Comparison of ENCODE assay signal across 13 cellular contexts in genomic region chr6:56517155-56517745, GRCh38.
DNase-seq lines count a peak whose midpoint lies in the region; ATAC-seq and TF ChIP-seq lines count a peak whose summit lies in the region.
"Had no signal": no experiment of that assay in that cellular context is flagged by ENCODE, and none has a peak within 500 bp of the region (broad histone marks: within the 10 kb centered on the region; RNA-seq: fewer than 3 reads in every experiment).

No MANE protein-coding gene starts in this region.

- TF ChIP-seq RAD21 in liver (IDR thresholded peaks at IDR 0.05): peak in 1 of 2 donors; percentile 4

- H3K4me3 Mint-ChIP-seq in chondrocyte (ENCODE audit: unreplicated experiment): no peak overlapping the region
- H3K4me3 Mint-ChIP-seq: B cell had no signal

- H3K9me3 ChIP-seq in liver (ENCODE audit: control insufficient read depth in 4 of 4, low read length in 3 of 4): no peaks in the 10 kb centered on the region
- H3K9me3 ChIP-seq: thyroid gland had no signal

- TF ChIP-seq CTCF in chondrocyte (IDR thresholded peaks at IDR 0.05) (no peak), liver (IDR thresholded peaks at IDR 0.05; ENCODE audit: low read depth, low read length, missing input control) (no peak)

- no peaks in the 10 kb centered on the region for H3K27me3 ChIP-seq in liver (ENCODE audit: control insufficient read depth in 4 of 4, insufficient read depth in 4 of 4, low read length in 3 of 4)
- H3K27me3 ChIP-seq: thyroid gland had no signal

- 46% methylated on average over 5 of the region's 5 CpGs for WGBS in liver

- peaks cover 16% of the 10 kb centered on the region for H3K36me3 Mint-ChIP-seq in chondrocyte (ENCODE audit: low read depth)

- no peaks in the 10 kb centered on the region for H3K27me3 Mint-ChIP-seq in chondrocyte (ENCODE audit: low read depth)
- H3K27me3 Mint-ChIP-seq: B cell had no signal

- H3K4me3 ChIP-seq in liver (ENCODE audit: low read depth in 1 of 3, low read length in 3 of 3): no peak overlapping the region
- H3K4me3 ChIP-seq: thyroid gland had no signal

- no peak overlapping the region for H3K9ac ChIP-seq in liver (ENCODE audit: low read depth in 1 of 2, low read length in 2 of 2)

- ATAC-seq in GM21447 (IDR thresholded peaks at IDR 0.05; ENCODE audit: unreplicated experiment): no peak

- H3K4me1 Mint-ChIP-seq in chondrocyte (ENCODE audit: low read depth): peaks cover 42% of the 10 kb centered on the region
- H3K4me1 Mint-ChIP-seq: B cell had no signal

- DNase-seq in EH (ENCODE audit: low read depth) (peak; percentile 52), NCI-H1930 (lab: John Stamatoyannopoulos, UW) (peak; percentile 61 to 77), chondrocyte (ENCODE audit: low spot score) (no peak), NCI-H526 (lab: John Stamatoyannopoulos, UW) (no peak), NCI-H1694 (lab: John Stamatoyannopoulos, UW) (no peak), NCI-H187 treated with DMSO at 0.1 percent for 48 hours (lab: John Stamatoyannopoulos, UW) (no peak)
- DNase-seq: activated CD4-positive, alpha-beta T cell treated with anti-CD3 and anti-CD28 coated beads for 48 hours; activated gamma-delta T cell treated with Interleukin-2 at 50 U/mL for 16 hours; NCI-H345; thyroid gland had no signal

- H3K9me3 Mint-ChIP-seq in chondrocyte (ENCODE audit: low read depth): peaks cover 6% of the 10 kb centered on the region

- peaks cover 1 to 11% (median 4%) of the 10 kb centered on the region in 4 donors for H3K36me3 ChIP-seq in liver (ENCODE audit: control insufficient read depth in 4 of 4, insufficient read depth in 3 of 4, low read depth in 1 of 4, low read length in 3 of 4)

- peaks cover 11 to 49% (median 47%) of the 10 kb centered on the region in 4 donors for H3K4me1 ChIP-seq in liver (ENCODE audit: control insufficient read depth in 4 of 4, insufficient read depth in 4 of 4, low read length in 3 of 4)
- H3K4me1 ChIP-seq: thyroid gland had no signal

- peak overlapping the region; percentile 31 to 61 for H3K27ac ChIP-seq in liver (ENCODE audit: low read depth in 1 of 2, low read length in 2 of 2)
- H3K27ac ChIP-seq: thyroid gland had no signal

- H3K27ac Mint-ChIP-seq in chondrocyte (ENCODE audit: unreplicated experiment): peak overlapping the region; percentile 8
- H3K27ac Mint-ChIP-seq: B cell had no signal

TF ChIP-seq in liver, 16 proteins besides CTCF, POLR2A, EP300 and RAD21:
- TF ChIP-seq HNF4G (IDR thresholded peaks at IDR 0.05): no peak
- peak; percentile 14 for TF ChIP-seq REST (IDR thresholded peaks at IDR 0.05)
- TF ChIP-seq YY1 (IDR thresholded peaks at IDR 0.05): no peak
- TF ChIP-seq TAF1 (conservative IDR thresholded peaks at IDR 0.05): no peak
- no peak for TF ChIP-seq EGR1 (IDR thresholded peaks at IDR 0.05; ENCODE audit: low read depth in 2 of 2)
- peak; percentile 61 for TF ChIP-seq NR2F2 (IDR thresholded peaks at IDR 0.05)
- TF ChIP-seq FOXA2 (IDR thresholded peaks at IDR 0.05): no peak
- no peak for TF ChIP-seq ZBTB33 (IDR thresholded peaks at IDR 0.05)
- TF ChIP-seq GABPA (IDR thresholded peaks at IDR 0.05 in 1 of 2, conservative IDR thresholded peaks at IDR 0.05 in 1 of 2): no peak
- no peak for TF ChIP-seq FOXA1 (IDR thresholded peaks at IDR 0.05)
- TF ChIP-seq MAX (IDR thresholded peaks at IDR 0.05): no peak
- peak; percentile 14 for TF ChIP-seq SP1 (IDR thresholded peaks at IDR 0.05)
- TF ChIP-seq JUND (IDR thresholded peaks at IDR 0.05): peak; percentile 14 to 78
- TF ChIP-seq HNF4A (conservative IDR thresholded peaks at IDR 0.05): peak; percentile 32 to 59
- no peak for TF ChIP-seq ATF3 (IDR thresholded peaks at IDR 0.05)
- TF ChIP-seq RXRA (IDR thresholded peaks at IDR 0.05): peak; percentile 55 to 72
TF ChIP-seq in liver: peak in this region for 6.

Comparison
In these comparisons a context has a peak if more than half of its experiments do, and no peak if none do; other contexts are left out.
1. DNase-seq: peak in EH (single experiment) and NCI-H1930 (2 of 2); none in chondrocyte (single experiment), NCI-H526 (0 of 2), NCI-H1694 (single experiment) and NCI-H187 treated with DMSO at 0.1 percent for 48 hours (single experiment).